ENCODE assay signal across 11 cellular contexts in the genomic region with DNA sequence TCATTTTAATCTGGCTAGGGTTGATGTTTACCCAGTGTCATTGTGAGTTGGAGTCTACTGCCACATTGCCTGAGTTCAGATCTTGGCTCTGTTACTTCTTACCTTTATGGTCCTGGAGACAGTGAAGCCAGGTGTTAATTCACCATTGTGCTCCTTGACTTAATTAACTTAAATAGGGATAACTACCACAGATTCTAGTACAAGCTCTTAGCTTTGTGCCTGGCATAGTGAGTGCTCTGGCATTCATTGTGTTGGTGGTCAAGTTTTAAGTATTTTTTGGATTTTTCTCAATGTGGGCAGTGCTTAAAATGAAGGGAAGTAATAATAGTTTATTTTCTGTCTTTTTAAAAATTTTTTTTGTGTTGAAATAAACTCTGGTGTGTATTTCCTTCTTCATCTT. TPM values are rescaled to one million over a fixed set of nuclear protein-coding genes. Genes with fewer than 3 reads are reported as not detected.
DNase-seq lines count a peak whose midpoint lies in the region; ATAC-seq and TF ChIP-seq lines count a peak whose summit lies in the region.
"Had no signal": no experiment of that assay in that cellular context is flagged by ENCODE, and none has a peak within 500 bp of the region (broad histone marks: within the 10 kb centered on the region; RNA-seq: fewer than 3 reads in every experiment).

No MANE protein-coding gene starts in this region.

- no peaks in the 10 kb centered on the region for H3K9me3 Mint-ChIP-seq in T-helper 1 cell treated with Interleukin-12 subunit alpha and Interleukin-12 subunit beta and Interleukin-4 antibody, amounts not matched to agents 30 μg/mL and 1 μg/mL, for 36 hours
- no peaks in the 10 kb centered on the region for H3K9me3 Mint-ChIP-seq in endothelial cell (ENCODE audit: unreplicated experiment)
- no peaks in the 10 kb centered on the region for H3K9me3 Mint-ChIP-seq in progenitor cell of endocrine pancreas (ENCODE audit: low read depth)

- no peak for ATAC-seq in RWPE2 (ENCODE audit: low read depth)

- H3K36me3 Mint-ChIP-seq in T-helper 1 cell treated with Interleukin-12 subunit alpha and Interleukin-12 subunit beta and Interleukin-4 antibody, amounts not matched to agents 30 μg/mL and 1 μg/mL, for 36 hours (ENCODE audit: low read depth), result peaks cover 56% of the 10 kb centered on the region
- peaks cover 36% of the 10 kb centered on the region for H3K36me3 Mint-ChIP-seq in endothelial cell (ENCODE audit: low read depth, unreplicated experiment)
- H3K36me3 Mint-ChIP-seq in progenitor cell of endocrine pancreas (ENCODE audit: insufficient read depth), result peaks cover 27% of the 10 kb centered on the region

- no peaks in the 10 kb centered on the region for H3K27me3 ChIP-seq in RWPE2 (ENCODE audit: insufficient read depth, poor library complexity, severe bottlenecking)
- H3K27me3 ChIP-seq: right atrium auricular region had no signal

- H3K27me3 Mint-ChIP-seq in T-helper 1 cell treated with Interleukin-12 subunit alpha and Interleukin-12 subunit beta and Interleukin-4 antibody, amounts not matched to agents 30 μg/mL and 1 μg/mL, for 36 hours (ENCODE audit: low read depth), result no peaks in the 10 kb centered on the region
- peaks cover 15% of the 10 kb centered on the region for H3K27me3 Mint-ChIP-seq in endothelial cell (ENCODE audit: unreplicated experiment)
- H3K27me3 Mint-ChIP-seq in progenitor cell of endocrine pancreas, result no peaks in the 10 kb centered on the region

- H3K4me1 Mint-ChIP-seq in T-helper 1 cell treated with Interleukin-12 subunit alpha and Interleukin-12 subunit beta and Interleukin-4 antibody, amounts not matched to agents 30 μg/mL and 1 μg/mL, for 36 hours (ENCODE audit: low read depth), result peaks cover 62% of the 10 kb centered on the region
- H3K4me1 Mint-ChIP-seq in endothelial cell (ENCODE audit: unreplicated experiment), result peaks cover 43% of the 10 kb centered on the region
- peaks cover 44% of the 10 kb centered on the region for H3K4me1 Mint-ChIP-seq in progenitor cell of endocrine pancreas (ENCODE audit: low read depth)

- no peak for TF ChIP-seq CTCF in RWPE2 (IDR thresholded peaks at IDR 0.05; ENCODE audit: poor library complexity, severe bottlenecking)
- no peak for TF ChIP-seq CTCF in endothelial cell (IDR thresholded peaks at IDR 0.05; ENCODE audit: unreplicated experiment)
- no peak for TF ChIP-seq CTCF in progenitor cell of endocrine pancreas (IDR thresholded peaks at IDR 0.05; ENCODE audit: unreplicated experiment)

- no peak overlapping the region for H3K27ac Mint-ChIP-seq in T-helper 1 cell treated with Interleukin-12 subunit alpha and Interleukin-12 subunit beta and Interleukin-4 antibody, amounts not matched to agents 30 μg/mL and 1 μg/mL, for 36 hours
- H3K27ac Mint-ChIP-seq in endothelial cell (ENCODE audit: unreplicated experiment) (no peak overlapping the region), progenitor cell of endocrine pancreas (peak overlapping the region; percentile 62)

- H3K4me1 ChIP-seq in RWPE2 (ENCODE audit: insufficient read depth, poor library complexity, severe bottlenecking), result peaks cover 61% of the 10 kb centered on the region

- peak overlapping the region; percentile 66 for H3K27ac ChIP-seq in RWPE2 (ENCODE audit: poor library complexity, severe bottlenecking)
- H3K27ac ChIP-seq: right atrium auricular region had no signal

- DNase-seq in T-helper 1 cell (no peak), RWPE2 (ENCODE audit: low spot score) (no peak), endothelial cell (ENCODE audit: low spot score) (no peak), progenitor cell of endocrine pancreas (ENCODE audit: low spot score, unreplicated experiment) (no peak), NCI-H2107 (lab: John Stamatoyannopoulos, UW) (no peak), SKM-1 (lab: John Stamatoyannopoulos, UW; ENCODE audit: unreplicated experiment) (no peak), OCI-M2 (lab: John Stamatoyannopoulos, UW; ENCODE audit: unreplicated experiment) (no peak)
- DNase-seq: 8988T; effector CD4-positive, alpha-beta T cell had no signal

- no peaks in the 10 kb centered on the region for H3K9me3 ChIP-seq in RWPE2 (ENCODE audit: severe bottlenecking)
- H3K9me3 ChIP-seq: right atrium auricular region had no signal

- H3K36me3 ChIP-seq in RWPE2 (ENCODE audit: low read depth), result peaks cover 74% of the 10 kb centered on the region

- H3K4me3 ChIP-seq in RWPE2 (ENCODE audit: severe bottlenecking), result no peak overlapping the region
- H3K4me3 ChIP-seq: right atrium auricular region had no signal

- H3K4me3 Mint-ChIP-seq in T-helper 1 cell treated with Interleukin-12 subunit alpha and Interleukin-12 subunit beta and Interleukin-4 antibody, amounts not matched to agents 30 μg/mL and 1 μg/mL, for 36 hours, result peak overlapping the region; percentile 47
- H3K4me3 Mint-ChIP-seq in endothelial cell (ENCODE audit: unreplicated experiment) (peak overlapping the region; percentile 72), progenitor cell of endocrine pancreas (ENCODE audit: low read depth) (peak overlapping the region; percentile 33)

RNA-seq across cellular contexts. Expression of a gene that starts 4.6 kb away (rescaled TPM):
- 86.0 TPM for total RNA-seq in endothelial cell (ENCODE audit: unreplicated experiment)
- 77.6 and 79.7 TPM in 2 replicates for total RNA-seq in progenitor cell of endocrine pancreas
